Comparison of ENCODE assay signal across 14 cellular contexts in genomic region chr9:124399323-124399962, GRCh38. TPM values are rescaled to one million over a fixed set of nuclear protein-coding genes. Genes with fewer than 3 reads are reported as not detected.
DNase-seq lines count a peak whose midpoint lies in the region; ATAC-seq and TF ChIP-seq lines count a peak whose summit lies in the region.
"Had no signal": no experiment of that assay in that cellular context is flagged by ENCODE, and none has a peak within 500 bp of the region (broad histone marks: within the 10 kb centered on the region; RNA-seq: fewer than 3 reads in every experiment).

No MANE protein-coding gene starts in this region.

- H3K4me3 ChIP-seq in cardiac fibroblast (replicated peaks in 1 of 2; ENCODE audit: low read depth in 2 of 2, low read length in 2 of 2), result no peak overlapping the region
- no peak overlapping the region for H3K4me3 ChIP-seq in iPS-20b (ENCODE audit: low read length)
- no peak overlapping the region for H3K4me3 ChIP-seq in stomach

- DNase-seq in HFFc6, result peak; percentile 46
- DNase-seq in cardiac fibroblast (ENCODE audit: low read depth in 2 of 2), result peak; percentile 45 to 55
- DNase-seq in stomach, result no peak
- DNase-seq in NCI-H82 (lab: John Stamatoyannopoulos, UW), result no peak
- DNase-seq in LoVo (ENCODE audit: low spot score), result no peak
- no peak for DNase-seq in stimulated activated CD4-positive, alpha-beta T cell treated with anti-CD3 and anti-CD28 coated beads, Interleukin-4, amount 100 ng/mL, for 24 hours
- DNase-seq: activated T-cell treated with anti-CD3 and anti-CD28 coated beads, Interleukin-2, amount 50 U/mL, for 48 hours; DMS79 treated with DMSO at 0.1 percent for 48 hours; natural killer cell; NCI-H2081 treated with DMSO at 0.1 percent for 48 hours had no signal

- peak overlapping the region; percentile 33; the same call in 1 of the 2 replicates for H3K9ac ChIP-seq in iPS-20b (ENCODE audit: low read depth, low read length)

- no peaks in the 10 kb centered on the region for H3K27me3 ChIP-seq in iPS-20b (ENCODE audit: insufficient read depth, low read length)
- H3K27me3 ChIP-seq in stomach, result no peaks in the 10 kb centered on the region

- H3K27ac Mint-ChIP-seq in HFFc6, result peak overlapping the region; percentile 85

- H3K27ac ChIP-seq in iPS-20b (ENCODE audit: low read length), result no peak overlapping the region
- H3K27ac ChIP-seq in stomach, result peak overlapping the region in 4 of 5 donors; percentile 24 to 40 (median 32)

- H3K9me3 Mint-ChIP-seq in HFFc6, result no peaks in the 10 kb centered on the region
- H3K9me3 Mint-ChIP-seq: natural killer cell had no signal

- H3K4me3 Mint-ChIP-seq in HFFc6, result peak overlapping the region; percentile 75
- H3K4me3 Mint-ChIP-seq: natural killer cell had no signal

- peaks cover 55% of the 10 kb centered on the region for H3K36me3 ChIP-seq in iPS-20b (ENCODE audit: insufficient read depth, low read depth, low read length)
- peaks cover 31 to 75% (median 61%) of the 10 kb centered on the region in 4 donors for H3K36me3 ChIP-seq in stomach

- no peak for TF ChIP-seq EP300 in stomach (IDR thresholded peaks at IDR 0.05)

- WGBS in stomach, 5 donors, result 57 to 84% (median 74%) methylated on average over 12 of the region's 12 CpGs

- H3K27me3 Mint-ChIP-seq in HFFc6 (ENCODE audit: insufficient read depth), result no peaks in the 10 kb centered on the region; the same call in 1 of the 2 replicates

- H3K4me1 Mint-ChIP-seq in HFFc6 (ENCODE audit: low read depth), result peaks cover 65% of the 10 kb centered on the region

- ATAC-seq in HG03025 (IDR thresholded peaks at IDR 0.05; ENCODE audit: low FRiP score, unreplicated experiment), result no peak
- ATAC-seq: natural killer cell had no signal

- no peak for TF ChIP-seq POLR2A in stomach (IDR thresholded peaks at IDR 0.05)

- H3K36me3 Mint-ChIP-seq in HFFc6 (ENCODE audit: low read depth), result peaks cover 12% of the 10 kb centered on the region
- H3K36me3 Mint-ChIP-seq: natural killer cell had no signal

- H3K4me1 ChIP-seq in iPS-20b (ENCODE audit: insufficient read depth, low read length) (peaks cover 19% of the 10 kb centered on the region), stomach (peaks cover 0 to 34% (median 12%) of the 10 kb centered on the region in 4 donors)

- TF ChIP-seq CTCF in HFFc6 (IDR thresholded peaks at IDR 0.05) (no peak; the same call in 1 of the 2 replicates), cardiac fibroblast (IDR thresholded peaks at IDR 0.05; ENCODE audit: low read depth, low read length) (peak; percentile 36), stomach (IDR thresholded peaks at IDR 0.05) (no peak)

- intact Hi-C loops in stomach (cut with DNase I; ENCODE audit: low total_unique reads), result no loop called here

- H3K9me3 ChIP-seq in iPS-20b (ENCODE audit: insufficient read depth, low read depth, low read length), result no peaks in the 10 kb centered on the region
- H3K9me3 ChIP-seq in stomach, result no peaks in the 10 kb centered on the region

RNA-seq across cellular contexts. Expression of gene PSMB7, which starts 15.8 kb away (rescaled TPM):
- total RNA-seq in HFFc6 (2021; fragmentation: NEBNext Ultra II Directional; extraction: Animal tissue kit (Norgen Biotek cat#: 25700)), result 100 to 1,000 TPM; 220 to 267 (median 263) TPM
- 100 to 1,000 TPM in 1 of 5 donors, 10 to 100 TPM in 3, 1 to 10 TPM in 1; 4.9 to 155 (median 81.2) TPM for total RNA-seq in stomach
- 100 to 1,000 TPM; 179 to 213 (median 184) TPM for polyA plus RNA-seq in stomach

RNA-seq across cellular contexts. Expression of gene ADGRD2, which starts 50.8 kb away (rescaled TPM):
- total RNA-seq in HFFc6 (2021; fragmentation: NEBNext Ultra II Directional; extraction: Animal tissue kit (Norgen Biotek cat#: 25700)), result not detected
- not detected for total RNA-seq in stomach
- not detected for polyA plus RNA-seq in stomach
- total RNA-seq: frontal cortex; natural killer cell; T-helper 1 cell treated with Interleukin-12 subunit alpha and Interleukin-12 subunit beta and Interleukin-4 antibody, amounts not matched to agents 30 ng/mL and 1 ng/mL, for 36 hours had no signal

Comparison
In these comparisons a context has a peak if more than half of its experiments do, and no peak if none do; other contexts are left out.
1. DNase-seq: peak in HFFc6 (single experiment) and cardiac fibroblast (2 of 2); none in stomach (single experiment), NCI-H82 (single experiment), LoVo (single experiment) and stimulated activated CD4-positive, alpha-beta T cell treated with anti-CD3 and anti-CD28 coated beads, Interleukin-4, amount 100 ng/mL, for 24 hours (single experiment).